22 cellular contexts compared by ENCODE assay signal in the genomic region with DNA sequence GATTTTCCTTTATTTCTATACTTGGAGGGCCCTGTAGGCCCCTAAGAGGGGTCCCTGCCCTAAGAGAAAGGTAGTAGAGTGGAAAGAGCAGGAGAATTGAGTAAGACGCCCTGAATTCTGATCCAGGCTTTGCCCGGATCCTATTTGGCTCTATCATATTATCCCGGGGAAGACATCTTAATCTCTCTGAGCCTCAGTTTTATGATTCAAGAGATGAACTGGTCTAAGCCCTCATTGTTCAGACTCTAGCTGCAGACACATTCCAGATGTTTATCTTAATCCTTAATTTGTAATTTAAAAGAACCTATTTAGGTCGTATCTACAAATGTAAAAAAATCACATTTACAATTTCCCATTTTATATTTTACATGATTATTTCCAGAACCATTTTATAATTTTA.
"Had no signal": no experiment of that assay in that cellular context is flagged by ENCODE, and none has a peak within 500 bp of the region (broad histone marks: within the 10 kb centered on the region; RNA-seq: fewer than 3 reads in every experiment).

No MANE protein-coding gene starts in this region.

- H3K4me1 Mint-ChIP-seq: immature natural killer cell, naive B cell had no signal

- H3K36me3 ChIP-seq: left ventricle myocardium inferior, lower lobe of right lung, neutrophil, right lobe of liver, spleen, tibial artery, upper lobe of left lung, vagina had no signal

- H3K36me3 Mint-ChIP-seq: immature natural killer cell had no signal

- H3K27ac Mint-ChIP-seq: immature natural killer cell; memory B cell; naive B cell; stimulated activated memory B cell treated with anti-CD40 and anti-IgM and Interleukin-4, amounts not matched to agents 10 μg/mL and 1 μg/mL and 100 μg/mL, for 72 hours; stimulated activated naive CD8-positive, alpha-beta T cell treated with anti-CD3 and anti-CD28 coated beads, Interleukin-15, Interleukin-2, amounts not matched to agents 100 ng/mL and 50 ng/mL, for 24 hours had no signal

- H3K4me3 ChIP-seq: left ventricle myocardium inferior, lower lobe of right lung, psoas muscle, right lobe of liver, spleen, tibial artery, upper lobe of left lung, vagina had no signal

- DNase-seq: effector memory CD4-positive, alpha-beta T cell; foreskin keratinocyte; immature natural killer cell; left cardiac atrium; left ventricle myocardium inferior; lower lobe of right lung; naive B cell; psoas muscle; retina; right lobe of liver; spleen; stimulated activated CD4-positive, alpha-beta T cell treated with anti-CD3 and anti-CD28 coated beads, Interleukin-15, amount 100 ng/mL, for 24 hours; stimulated activated CD4-positive, alpha-beta T cell treated with anti-CD3 and anti-CD28 coated beads, Interleukin-1b, Interleukin-23, amount 100 ng/mL, for 48 hours; stimulated activated CD4-positive, alpha-beta T cell treated with anti-CD3 and anti-CD28 coated beads, Interleukin-4, amount 100 ng/mL, for 24 hours; tibial artery; upper lobe of left lung had no signal

- ATAC-seq: foreskin keratinocyte; left cardiac atrium; lower lobe of right lung; psoas muscle; right lobe of liver; stimulated activated memory B cell treated with anti-CD40 and anti-IgM and Interleukin-4, amounts not matched to agents 10 μg/mL and 1 μg/mL and 100 μg/mL, for 72 hours had no signal

- H3K4me1 ChIP-seq: foreskin keratinocyte, left ventricle myocardium inferior, psoas muscle, right lobe of liver, spleen, tibial artery, upper lobe of left lung had no signal

- H3K4me3 Mint-ChIP-seq: immature natural killer cell; memory B cell; naive B cell; stimulated activated memory B cell treated with anti-CD40 and anti-IgM and Interleukin-4, amounts not matched to agents 10 μg/mL and 1 μg/mL and 100 μg/mL, for 72 hours; stimulated activated naive CD8-positive, alpha-beta T cell treated with anti-CD3 and anti-CD28 coated beads, Interleukin-15, Interleukin-2, amounts not matched to agents 100 ng/mL and 50 ng/mL, for 24 hours had no signal

- H3K27ac ChIP-seq: foreskin keratinocyte, left ventricle myocardium inferior, neutrophil, psoas muscle, right lobe of liver, spleen, tibial artery, vagina had no signal

- H3K9me3 ChIP-seq: left ventricle myocardium inferior, lower lobe of right lung, neutrophil, psoas muscle, right lobe of liver, tibial artery, upper lobe of left lung, vagina had no signal

- FAIRE-seq: keratinocyte had no signal

- H3K27me3 ChIP-seq: right lobe of liver, spleen, tibial artery, upper lobe of left lung, vagina had no signal

- H3K27me3 Mint-ChIP-seq: stimulated activated memory B cell treated with anti-CD40 and anti-IgM and Interleukin-4, amounts not matched to agents 10 μg/mL and 1 μg/mL and 100 μg/mL, for 72 hours had no signal
